8 cellular contexts compared by ENCODE assay signal in genomic region chr1:23555949-23556640, GRCh38. TPM values are rescaled to one million over a fixed set of nuclear protein-coding genes. Genes with fewer than 3 reads are reported as not detected.
DNase-seq lines count a peak whose midpoint lies in the region; ATAC-seq and TF ChIP-seq lines count a peak whose summit lies in the region.

No MANE protein-coding gene starts in this region.

- H3K4me1 ChIP-seq in GM23338 (ENCODE audit: insufficient read depth): peaks cover 43% of the 10 kb centered on the region
- H3K4me1 ChIP-seq in PC-3 (ENCODE audit: insufficient read depth, low read length): peaks cover 50% of the 10 kb centered on the region
- H3K4me1 ChIP-seq in neuronal stem cell (ENCODE audit: control insufficient read depth in 2 of 2, insufficient read depth in 1 of 2, low read depth in 1 of 2, low read length in 2 of 2): peaks cover 41 to 47% of the 10 kb centered on the region in 2 donors

- H3K36me3 ChIP-seq in GM23338 (ENCODE audit: insufficient read depth) (peaks cover 4% of the 10 kb centered on the region; the same call in 1 of the 2 replicates), PC-3 (ENCODE audit: low read depth, low read length) (no peaks in the 10 kb centered on the region), neuronal stem cell (replicated peaks in 1 of 2; ENCODE audit: control insufficient read depth in 2 of 2, insufficient read depth in 2 of 2, low read length in 2 of 2) (peaks cover 0 to 24% of the 10 kb centered on the region in 2 donors)

- peaks cover 19% of the 10 kb centered on the region for H3K79me2 ChIP-seq in GM23338 (replicated peaks; ENCODE audit: insufficient read depth)
- peaks cover 11% of the 10 kb centered on the region; the same call in 1 of the 2 replicates for H3K79me2 ChIP-seq in PC-3 (ENCODE audit: low read length)

- ATAC-seq in GM23338 (peak; percentile 33), PC-3 (peak; percentile 5; the same call in 1 of the 2 replicates), GM18909 (IDR thresholded peaks at IDR 0.05; ENCODE audit: poor library complexity, unreplicated experiment) (no peak)

- intact Hi-C loops in PC-3 (cut with micrococcal nuclease): loop anchor here (5.0 kb wide), 2 partner anchors 36 to 81 kb away; no protein-coding TSS in a partner anchor

- POLR2A ChIA-PET in PC-3 (lab: Charles Lee; ENCODE audit: unreplicated experiment): interaction anchor here (0.5 kb wide), 1 partner anchor 1910 kb away, joined by 3 read pairs; no protein-coding TSS in a partner anchor

- peaks cover 6% of the 10 kb centered on the region for H3K79me1 ChIP-seq in neuronal stem cell (ENCODE audit: low read depth, low read length)

- H2AK5ac ChIP-seq in neuronal stem cell (ENCODE audit: low read depth, low read length): no peak overlapping the region

- H3K9me3 Mint-ChIP-seq in GM23338: no peaks in the 10 kb centered on the region; the same call in 2 of the 3 replicates

- no peaks in the 10 kb centered on the region for H3K9me2 ChIP-seq in GM23338 (ENCODE audit: insufficient read depth)
- H3K9me2 ChIP-seq in PC-3 (replicated peaks; ENCODE audit: low read length): no peaks in the 10 kb centered on the region

- H2BK5ac ChIP-seq in neuronal stem cell (ENCODE audit: low read length): no peak overlapping the region

- peaks cover 74% of the 10 kb centered on the region for H3K4me1 Mint-ChIP-seq in GM23338

- no CpG with 5 or more reads among the region's 9 CpGs for WGBS in neuronal stem cell (ENCODE audit: extremely low coverage in 2 of 2, insufficient read length in 2 of 2, insufficient replicate concordance in 1 of 2), 2 donors

- no peak overlapping the region for H2BK15ac ChIP-seq in neuronal stem cell (ENCODE audit: low read length)

- H3K14ac ChIP-seq in neuronal stem cell (ENCODE audit: low read length): no peak overlapping the region

- peak; percentile 97 for DNase-seq in GM23338 (ENCODE audit: low spot score)
- peak; percentile 72 for DNase-seq in PC-3
- DNase-seq in epithelial cell of esophagus (ENCODE audit: low read depth): peak; percentile 95
- no peak for DNase-seq in neuronal stem cell (ENCODE audit: low spot score)
- no peak for DNase-seq in OCI-M1 (lab: John Stamatoyannopoulos, UW)
- no peak for DNase-seq in HT-29 (ENCODE audit: low spot score)
- no peak for DNase-seq in NCI-H128 (lab: John Stamatoyannopoulos, UW; ENCODE audit: unreplicated experiment)

- peak overlapping the region; percentile 86 for H3K4me3 Mint-ChIP-seq in GM23338

- CTCF ChIA-PET in PC-3 (lab: Charles Lee): interaction anchor here (0.6 to 2.5 kb wide), 4 partner anchors 64 to 545 kb away, joined by 3 to 14 read pairs (median 4); no protein-coding TSS in a partner anchor

- TF ChIP-seq CTCF in GM23338 (conservative IDR thresholded peaks at IDR 0.05; ENCODE audit: low read depth in 2 of 2) (no peak), PC-3 (conservative IDR thresholded peaks at IDR 0.05; ENCODE audit: low read depth, low read length) (no peak), epithelial cell of esophagus (IDR thresholded peaks at IDR 0.05; ENCODE audit: insufficient read depth, low read depth, low read length, missing control alignments) (no peak)

- H3K23ac ChIP-seq in neuronal stem cell (ENCODE audit: low read depth, low read length, poor library complexity): no peak overlapping the region

- BruUV-seq in PC-3 (replicated peaks; lab: Mats Ljungman, UMichigan): no TSS peak

- peaks cover 39% of the 10 kb centered on the region for H3K27me3 Mint-ChIP-seq in GM23338 (ENCODE audit: insufficient read depth, low read depth, poor library complexity)

- H3K4me2 ChIP-seq in GM23338 (peak overlapping the region; percentile 93), PC-3 (ENCODE audit: low read length) (peak overlapping the region; percentile 88), neuronal stem cell (ENCODE audit: insufficient read depth, low read length, poor library complexity, severe bottlenecking) (no peak overlapping the region)

- peak overlapping the region; percentile 97 for H3K27ac Mint-ChIP-seq in GM23338

- H2BK120ac ChIP-seq in neuronal stem cell (ENCODE audit: low read depth, low read length): no peak overlapping the region

- H3K9me3 ChIP-seq in PC-3 (ENCODE audit: low read length) (no peaks in the 10 kb centered on the region), neuronal stem cell (replicated peaks in 1 of 2; ENCODE audit: control insufficient read depth in 2 of 2, insufficient read depth in 1 of 2, low read depth in 1 of 2, low read length in 2 of 2) (no peaks in the 10 kb centered on the region)

- H4K20me1 ChIP-seq in GM23338 (replicated peaks; ENCODE audit: insufficient read depth): peaks cover 5% of the 10 kb centered on the region
- no peaks in the 10 kb centered on the region for H4K20me1 ChIP-seq in PC-3 (ENCODE audit: low read length)

- H3K27me3 ChIP-seq in GM23338 (ENCODE audit: insufficient read depth): peaks cover 45% of the 10 kb centered on the region
- no peaks in the 10 kb centered on the region for H3K27me3 ChIP-seq in PC-3 (ENCODE audit: low read length)
- H3K27me3 ChIP-seq in neuronal stem cell (ENCODE audit: control insufficient read depth in 3 of 3, insufficient read depth in 3 of 3, low read depth in 1 of 3, low read length in 3 of 3): peaks cover 0 to 13% (median 0%) of the 10 kb centered on the region in 3 experiments

- H3K36me3 Mint-ChIP-seq in GM23338 (ENCODE audit: low read depth): peaks cover 25% of the 10 kb centered on the region

- H3K4ac ChIP-seq in neuronal stem cell (ENCODE audit: low read length): no peak overlapping the region

- no peak overlapping the region for H3K18ac ChIP-seq in neuronal stem cell (ENCODE audit: low read length)

- no peak overlapping the region for H2AFZ ChIP-seq in GM23338
- H2AFZ ChIP-seq in PC-3 (ENCODE audit: low read length): no peak overlapping the region
- H2AFZ ChIP-seq in neuronal stem cell (ENCODE audit: low read length): no peak overlapping the region

- H3K9ac ChIP-seq in PC-3 (ENCODE audit: low read length): no peak overlapping the region
- no peak overlapping the region for H3K9ac ChIP-seq in neuronal stem cell (ENCODE audit: low read depth, low read length, poor library complexity)

- H3K27ac ChIP-seq in GM23338 (ENCODE audit: low read depth): peak overlapping the region; percentile 94
- peak overlapping the region; percentile 51 for H3K27ac ChIP-seq in PC-3 (ENCODE audit: low read length)
- H3K27ac ChIP-seq in neuronal stem cell (replicated peaks; ENCODE audit: low read length): no peak overlapping the region

- no peak overlapping the region for H4K8ac ChIP-seq in neuronal stem cell (ENCODE audit: low read depth, low read length)

- no peak overlapping the region for H2BK12ac ChIP-seq in neuronal stem cell (ENCODE audit: low read length)

- H4K91ac ChIP-seq in neuronal stem cell (ENCODE audit: low read depth, low read length, poor library complexity): no peak overlapping the region

- H3F3A ChIP-seq in GM23338 (replicated peaks; ENCODE audit: low read depth) (peaks cover 31% of the 10 kb centered on the region), PC-3 (ENCODE audit: low read length, unreplicated experiment) (no peaks in the 10 kb centered on the region)

- H3K4me3 ChIP-seq in GM23338 (peak overlapping the region; percentile 87), PC-3 (ENCODE audit: low read length) (no peak overlapping the region; the same call in 1 of the 2 replicates), epithelial cell of esophagus (ENCODE audit: low read length) (peak overlapping the region; percentile 100), neuronal stem cell (ENCODE audit: low read length in 2 of 2) (peak overlapping the region; percentile 31 to 91)

TF ChIP-seq in GM23338, 12 proteins besides CTCF, POLR2A, EP300 and RAD21 (continues in another document):
- no peak for TF ChIP-seq EZH2 (IDR thresholded peaks at IDR 0.05; ENCODE audit: low read depth, unreplicated experiment)
- no peak; the same call in 1 of the 2 replicates for TF ChIP-seq CREB1 (CRISPR knock-in tag; IDR thresholded peaks at IDR 0.05; ENCODE audit: low read depth)
- TF ChIP-seq POLR2AphosphoS5 (IDR thresholded peaks at IDR 0.05; ENCODE audit: low read depth): peak; percentile 52; the same call in 1 of the 2 replicates
- no peak for TF ChIP-seq EZH2phosphoT487 (IDR thresholded peaks at IDR 0.05; ENCODE audit: unreplicated experiment)
- TF ChIP-seq, protein P1, sequence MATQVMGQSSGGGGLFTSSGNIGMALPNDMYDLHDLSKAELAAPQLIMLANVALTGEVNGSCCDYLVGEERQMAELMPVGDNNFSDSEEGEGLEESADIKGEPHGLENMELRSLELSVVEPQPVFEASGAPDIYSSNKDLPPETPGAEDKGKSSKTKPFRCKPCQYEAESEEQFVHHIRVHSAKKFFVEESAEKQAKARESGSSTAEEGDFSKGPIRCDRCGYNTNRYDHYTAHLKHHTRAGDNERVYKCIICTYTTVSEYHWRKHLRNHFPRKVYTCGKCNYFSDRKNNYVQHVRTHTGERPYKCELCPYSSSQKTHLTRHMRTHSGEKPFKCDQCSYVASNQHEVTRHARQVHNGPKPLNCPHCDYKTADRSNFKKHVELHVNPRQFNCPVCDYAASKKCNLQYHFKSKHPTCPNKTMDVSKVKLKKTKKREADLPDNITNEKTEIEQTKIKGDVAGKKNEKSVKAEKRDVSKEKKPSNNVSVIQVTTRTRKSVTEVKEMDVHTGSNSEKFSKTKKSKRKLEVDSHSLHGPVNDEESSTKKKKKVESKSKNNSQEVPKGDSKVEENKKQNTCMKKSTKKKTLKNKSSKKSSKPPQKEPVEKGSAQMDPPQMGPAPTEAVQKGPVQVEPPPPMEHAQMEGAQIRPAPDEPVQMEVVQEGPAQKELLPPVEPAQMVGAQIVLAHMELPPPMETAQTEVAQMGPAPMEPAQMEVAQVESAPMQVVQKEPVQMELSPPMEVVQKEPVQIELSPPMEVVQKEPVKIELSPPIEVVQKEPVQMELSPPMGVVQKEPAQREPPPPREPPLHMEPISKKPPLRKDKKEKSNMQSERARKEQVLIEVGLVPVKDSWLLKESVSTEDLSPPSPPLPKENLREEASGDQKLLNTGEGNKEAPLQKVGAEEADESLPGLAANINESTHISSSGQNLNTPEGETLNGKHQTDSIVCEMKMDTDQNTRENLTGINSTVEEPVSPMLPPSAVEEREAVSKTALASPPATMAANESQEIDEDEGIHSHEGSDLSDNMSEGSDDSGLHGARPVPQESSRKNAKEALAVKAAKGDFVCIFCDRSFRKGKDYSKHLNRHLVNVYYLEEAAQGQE (IDR thresholded peaks at IDR 0.05; ENCODE audit: unreplicated experiment): peak; percentile 42

RNA-seq across cellular contexts. Expression of gene ID3, which starts 3.2 kb away (rescaled TPM):
- 153 and 164 TPM in 2 replicates for total RNA-seq in GM23338 (2014; rRNA removed; shearing (Covaris generic))
- polyA plus RNA-seq in GM23338 (2016; fragmentation: Nextera tagmentation; extraction: Ambion mirVana): 330 and 345 TPM in 2 replicates
- 77.7 and 92.5 TPM in 2 replicates for total RNA-seq in PC-3 (2014; rRNA removed)
- polyA plus RNA-seq in neuronal stem cell (2013, experiment 1 of 2): 99.9 TPM
- 99.2 TPM for polyA plus RNA-seq in neuronal stem cell (2013, experiment 2 of 2)
- 1.3 and 3.4 TPM in 2 replicates for total RNA-seq in HT-29 (2014; rRNA removed; shearing (Covaris generic))

RNA-seq across cellular contexts. Expression of gene E2F2, which starts 25.1 kb away (rescaled TPM):
- total RNA-seq in GM23338 (2014; rRNA removed; shearing (Covaris generic)): 2.6 and 3.4 TPM in 2 replicates
- polyA plus RNA-seq in GM23338 (2016; fragmentation: Nextera tagmentation; extraction: Ambion mirVana): 0.78 and 1.6 TPM in 2 replicates
- total RNA-seq in PC-3 (2014; rRNA removed): 7.0 and 8.3 TPM in 2 replicates
- 3.8 TPM for polyA plus RNA-seq in neuronal stem cell (2013, experiment 1 of 2)
- 4.4 TPM for polyA plus RNA-seq in neuronal stem cell (2013, experiment 2 of 2)
- 4.7 TPM in 2 replicates for total RNA-seq in HT-29 (2014; rRNA removed; shearing (Covaris generic))

Comparison
In these comparisons a context has a peak if more than half of its experiments do, and no peak if none do; other contexts are left out.
1. DNase-seq: peak in GM23338 (single experiment), PC-3 (single experiment) and epithelial cell of esophagus (single experiment); none in neuronal stem cell (single experiment), OCI-M1 (single experiment), HT-29 (single experiment) and NCI-H128 (single experiment).
2. RNA of gene ID3, which starts 3.2 kb away (total RNA-seq): 153 to 164 TPM in GM23338 and 77.7 to 92.5 TPM in PC-3; 1.3 to 3.4 TPM in HT-29; every median in the first group is over 10 times any median in the second.